ENCODE assay signal across 8 cellular contexts in the genomic region with DNA sequence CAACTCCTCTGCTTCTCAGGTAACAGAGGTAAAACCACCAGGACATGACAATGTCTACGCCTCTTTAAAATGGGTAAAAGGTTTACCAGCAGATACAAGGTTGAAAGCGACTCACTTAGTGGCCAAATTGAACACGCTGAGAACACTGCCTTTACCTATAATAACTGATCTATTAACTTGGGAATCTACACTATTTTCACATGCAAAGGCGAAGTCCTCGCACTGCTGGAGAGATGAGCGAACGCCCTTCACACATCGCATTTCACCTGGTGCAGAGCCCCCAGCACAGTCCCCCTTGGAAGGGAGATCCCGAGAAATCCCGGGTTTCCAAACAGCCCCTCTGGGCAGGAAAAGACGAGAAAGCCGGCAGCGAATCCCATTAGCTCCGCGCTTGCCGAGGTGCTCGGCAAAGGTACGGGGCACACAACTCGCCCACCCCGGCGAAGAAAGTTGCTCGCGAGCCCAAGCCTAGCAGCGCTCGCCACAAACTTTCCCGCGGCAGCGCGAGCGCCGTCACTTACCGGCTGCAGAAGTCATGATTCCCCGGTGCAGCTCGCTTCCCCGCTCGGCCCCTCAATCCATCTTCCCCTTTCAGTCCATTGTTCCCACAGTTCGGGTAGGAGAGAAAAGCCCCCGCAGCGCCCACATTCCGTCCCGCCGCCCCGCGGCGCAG. TPM values are rescaled to one million over a fixed set of nuclear protein-coding genes. Genes with fewer than 3 reads are reported as not detected.
DNase-seq lines count a peak whose midpoint lies in the region; ATAC-seq, FAIRE-seq and TF ChIP-seq lines count a peak whose summit lies in the region.

No MANE protein-coding gene starts in this region.

- no peaks in the 10 kb centered on the region for H3K9me3 Mint-ChIP-seq in CD4-positive, alpha-beta memory T cell
- peaks cover 3% of the 10 kb centered on the region for H3K9me3 Mint-ChIP-seq in nephron progenitor cell

- TF ChIP-seq POLR2A in erythroblast (IDR thresholded peaks at IDR 0.05; ENCODE audit: low read length) = no peak

- H3K27ac ChIP-seq in CD4-positive, alpha-beta memory T cell (ENCODE audit: low read depth, low read length) = peak overlapping the region; percentile 97
- H3K27ac ChIP-seq in SJCRH30 = peak overlapping the region; percentile 57

- H3K27me3 ChIP-seq in CD4-positive, alpha-beta memory T cell (ENCODE audit: insufficient read depth, low read length) = no peaks in the 10 kb centered on the region
- no peaks in the 10 kb centered on the region for H3K27me3 ChIP-seq in SJCRH30

- H3K27ac Mint-ChIP-seq in CD4-positive, alpha-beta memory T cell = peak overlapping the region; percentile 59 to 97 (median 93)
- peak overlapping the region; percentile 100 for H3K27ac Mint-ChIP-seq in nephron progenitor cell

- H3K9me3 ChIP-seq in CD4-positive, alpha-beta memory T cell (ENCODE audit: control insufficient read depth in 1 of 2, low read length in 2 of 2) = no peaks in the 10 kb centered on the region
- H3K9me3 ChIP-seq in SJCRH30 (replicated peaks) = no peaks in the 10 kb centered on the region

- CTCF ChIA-PET in CD4-positive, alpha-beta memory T cell (lab: Charles Lee; ENCODE audit: partially characterized antibody) = interaction anchor here (0.6 to 2.3 kb wide), 12 partner anchors 11 to 1751 kb away, joined by 3 to 15 read pairs (median 4); partner anchors contain the start of genes METAP2, NDUFA12 and NR2C1

- no peak for TF ChIP-seq CTCF in nephron progenitor cell (IDR thresholded peaks at IDR 0.05)
- TF ChIP-seq CTCF in D721Med (IDR thresholded peaks at IDR 0.05; ENCODE audit: insufficient read depth, missing control alignments) = no peak

- POLR2A ChIA-PET in CD4-positive, alpha-beta memory T cell (lab: Charles Lee; ENCODE audit: partially characterized antibody) = interaction anchor here (0.6 to 3.5 kb wide), 9 partner anchors 12 to 910 kb away, joined by 3 to 48 read pairs (median 5); partner anchors contain the start of genes CEP83, METAP2, NDUFA12 and NR2C1

- peak overlapping the region; percentile 87 to 97 for H3K4me3 ChIP-seq in CD4-positive, alpha-beta memory T cell (ENCODE audit: low read length in 2 of 2)
- H3K4me3 ChIP-seq in SJCRH30 = peak overlapping the region; percentile 65

- peaks cover 0 to 6% of the 10 kb centered on the region in 2 donors for H3K36me3 Mint-ChIP-seq in CD4-positive, alpha-beta memory T cell
- H3K36me3 Mint-ChIP-seq in nephron progenitor cell (ENCODE audit: low read depth) = peaks cover 21% of the 10 kb centered on the region

- no peaks in the 10 kb centered on the region for H3K36me3 ChIP-seq in CD4-positive, alpha-beta memory T cell (ENCODE audit: insufficient read depth, low read length)
- H3K36me3 ChIP-seq in SJCRH30 = no peaks in the 10 kb centered on the region

- peak; percentile 22 for ATAC-seq in GM19043 (IDR thresholded peaks at IDR 0.05; ENCODE audit: low read depth, unreplicated experiment)
- peak; percentile 28 for ATAC-seq in HG03280 (IDR thresholded peaks at IDR 0.05; ENCODE audit: unreplicated experiment)

- DNase-seq in CD4-positive, alpha-beta memory T cell = no peak
- peak in 1 of 2 experiments; percentile 63 for DNase-seq in SJCRH30
- DNase-seq in erythroblast (lab: John Stamatoyannopoulos, UW) = peak; percentile 59 to 66
- DNase-seq in nephron progenitor cell = no peak
- no peak for DNase-seq in HTR-8/SVneo (ENCODE audit: insufficient read length, low spot score)
- DNase-seq in D721Med (ENCODE audit: insufficient read length, low spot score) = no peak

- H3K4me1 Mint-ChIP-seq in CD4-positive, alpha-beta memory T cell = peaks cover 20 to 41% (median 30%) of the 10 kb centered on the region in 4 donors
- peaks cover 55% of the 10 kb centered on the region for H3K4me1 Mint-ChIP-seq in nephron progenitor cell

- intact Hi-C loops in CD4-positive, alpha-beta memory T cell (cut with micrococcal nuclease) = loop anchor here (1.0 to 10.0 kb wide), 14 partner anchors 100 to 1775 kb away; partner anchors contain the start of genes AMDHD1, CCDC38, CEP83 and ELK3

- H3K4me3 Mint-ChIP-seq in CD4-positive, alpha-beta memory T cell = peak overlapping the region; percentile 94 to 100 (median 96)
- peak overlapping the region; percentile 96 for H3K4me3 Mint-ChIP-seq in nephron progenitor cell

- peaks cover 34% of the 10 kb centered on the region for H3K4me1 ChIP-seq in CD4-positive, alpha-beta memory T cell (ENCODE audit: insufficient read depth, low read length)
- H3K4me1 ChIP-seq in SJCRH30 = peaks cover 10% of the 10 kb centered on the region

- FAIRE-seq in HTR-8/SVneo (lab: Jason Lieb, UNC) (no peak), D721Med (lab: Jason Lieb, UNC) (no peak)

- H3K27me3 Mint-ChIP-seq in CD4-positive, alpha-beta memory T cell = peaks cover 0 to 3% of the 10 kb centered on the region in 2 donors
- no peaks in the 10 kb centered on the region for H3K27me3 Mint-ChIP-seq in nephron progenitor cell (ENCODE audit: low read depth, poor library complexity)

RNA-seq across cellular contexts. Expression of gene FGD6, which starts 0.4 kb away (rescaled TPM):
- total RNA-seq in CD4-positive, alpha-beta memory T cell = under 1 TPM; 0.69 to 0.70 TPM
- under 1 TPM in 1 of 2 donors, not detected in 1; 0.16 TPM for polyA plus RNA-seq in CD4-positive, alpha-beta memory T cell
- 9.2 and 10.7 TPM in 2 replicates for total RNA-seq in SJCRH30 (2014; rRNA removed; shearing (Covaris generic))

RNA-seq across cellular contexts. Expression of gene VEZT, which starts 0.8 kb away (rescaled TPM):
- total RNA-seq in CD4-positive, alpha-beta memory T cell = 10 to 100 TPM; 43.9 to 49.4 TPM
- polyA plus RNA-seq in CD4-positive, alpha-beta memory T cell = 10 to 100 TPM; 22.3 to 25.9 TPM
- total RNA-seq in SJCRH30 (2014; rRNA removed; shearing (Covaris generic)) = 41.8 and 50.5 TPM in 2 replicates

Comparison
In these comparisons a context has a peak if more than half of its experiments do, and no peak if none do; other contexts are left out.
1. DNase-seq: peak in erythroblast (2 of 2); none in CD4-positive, alpha-beta memory T cell (0 of 5), nephron progenitor cell (single experiment), HTR-8/SVneo (single experiment) and D721Med (single experiment).